In genomic region chr12:29674463-29674862, GRCh38 we compare ENCODE assay signal across 27 cellular contexts.
"Had no signal": no experiment of that assay in that cellular context is flagged by ENCODE, and none has a peak within 500 bp of the region (broad histone marks: within the 10 kb centered on the region; RNA-seq: fewer than 3 reads in every experiment).

No MANE protein-coding gene starts in this region.

- H3K36me3 Mint-ChIP-seq: naive thymus-derived CD4-positive, alpha-beta T cell; natural killer cell; stimulated activated effector memory CD8-positive, alpha-beta T cell treated with anti-CD3 and anti-CD28 coated beads, Interleukin-12 subunit alpha, Interleukin-12 subunit beta, amount 100 ng/mL, for 72 hours; stimulated activated naive B cell treated with anti-CD40 and anti-IgM and Interleukin-4, amounts not matched to agents 10 μg/mL and 1 μg/mL and 100 μg/mL, for 72 hours had no signal

- H3K4me3 Mint-ChIP-seq: naive thymus-derived CD4-positive, alpha-beta T cell; natural killer cell; nephron progenitor cell; neural crest cell; stimulated activated effector memory CD8-positive, alpha-beta T cell treated with anti-CD3 and anti-CD28 coated beads, Interleukin-12 subunit alpha, Interleukin-12 subunit beta, amount 100 ng/mL, for 72 hours; stimulated activated naive B cell treated with anti-CD40 and anti-IgM and Interleukin-4, amounts not matched to agents 10 μg/mL and 1 μg/mL and 100 μg/mL, for 72 hours; stimulated activated naive CD8-positive, alpha-beta T cell treated with anti-CD3 and anti-CD28 coated beads, Interleukin-15, Interleukin-2, amounts not matched to agents 100 ng/mL and 50 ng/mL, for 24 hours; type B pancreatic cell had no signal

- H3K27ac Mint-ChIP-seq: naive thymus-derived CD4-positive, alpha-beta T cell; natural killer cell; nephron progenitor cell; stimulated activated effector memory CD8-positive, alpha-beta T cell treated with anti-CD3 and anti-CD28 coated beads, Interleukin-12 subunit alpha, Interleukin-12 subunit beta, amount 100 ng/mL, for 72 hours; stimulated activated naive B cell treated with anti-CD40 and anti-IgM and Interleukin-4, amounts not matched to agents 10 μg/mL and 1 μg/mL and 100 μg/mL, for 72 hours; stimulated activated naive CD8-positive, alpha-beta T cell treated with anti-CD3 and anti-CD28 coated beads, Interleukin-15, Interleukin-2, amounts not matched to agents 100 ng/mL and 50 ng/mL, for 24 hours; type B pancreatic cell had no signal

- H3K9me3 Mint-ChIP-seq: naive thymus-derived CD4-positive, alpha-beta T cell; natural killer cell; nephron progenitor cell; neural crest cell; stimulated activated naive B cell treated with anti-CD40 and anti-IgM and Interleukin-4, amounts not matched to agents 10 μg/mL and 1 μg/mL and 100 μg/mL, for 72 hours; stimulated activated naive CD8-positive, alpha-beta T cell treated with anti-CD3 and anti-CD28 coated beads, Interleukin-15, Interleukin-2, amounts not matched to agents 100 ng/mL and 50 ng/mL, for 24 hours; type B pancreatic cell had no signal

- DNase-seq: naive thymus-derived CD4-positive, alpha-beta T cell; natural killer cell; nephron progenitor cell; pancreas; retina; right cardiac atrium; right lobe of liver; sigmoid colon; small intestine; stimulated activated CD4-positive, alpha-beta T cell treated with anti-CD3 and anti-CD28 coated beads, Interleukin-15, amount 100 ng/mL, for 24 hours; stimulated activated CD4-positive, alpha-beta T cell treated with anti-CD3 and anti-CD28 coated beads, Interleukin-2, amount 100 ng/mL, for 24 hours; stimulated activated CD4-positive, alpha-beta T cell treated with anti-CD3 and anti-CD28 coated beads, Interleukin-2, amount 100 ng/mL, for 48 hours; stimulated activated CD4-positive, alpha-beta T cell treated with anti-CD3 and anti-CD28 coated beads, Interleukin-4, amount 100 ng/mL, for 24 hours; stimulated activated naive B cell treated with anti-CD40 and anti-IgM and Interleukin-4, amounts not matched to agents 10 μg/mL and 1 μg/mL and 100 μg/mL, for 72 hours; stimulated activated naive CD4-positive, alpha-beta T cell treated with Interleukin-2 at 50 U/mL for 16 hours; substantia nigra; testis; tibial artery; transverse colon; upper lobe of right lung; uterus had no signal

- H3K27me3 Mint-ChIP-seq: stimulated activated naive B cell treated with anti-CD40 and anti-IgM and Interleukin-4, amounts not matched to agents 10 μg/mL and 1 μg/mL and 100 μg/mL, for 72 hours; type B pancreatic cell had no signal

- H3K9me3 ChIP-seq: pancreas, prostate gland, right lobe of liver, sigmoid colon, suprapubic skin, testis, tibial artery, transverse colon, upper lobe of right lung, uterus had no signal

- H3K27me3 ChIP-seq: pancreas, right lobe of liver, sigmoid colon, suprapubic skin, testis, tibial artery, transverse colon, upper lobe of right lung, uterus had no signal

- H3K4me3 ChIP-seq: pancreas, prostate gland, right lobe of liver, sigmoid colon, suprapubic skin, testis, tibial artery, transverse colon, upper lobe of right lung, uterus had no signal

- H3K27ac ChIP-seq: pancreas, prostate gland, right lobe of liver, sigmoid colon, suprapubic skin, testis, tibial artery, transverse colon, upper lobe of right lung, uterus had no signal

- H3K4me1 ChIP-seq: pancreas, prostate gland, right lobe of liver, suprapubic skin, testis, transverse colon, upper lobe of right lung, uterus had no signal

- ATAC-seq: naive thymus-derived CD4-positive, alpha-beta T cell; natural killer cell; pancreas; right lobe of liver; stimulated activated effector memory CD8-positive, alpha-beta T cell treated with anti-CD3 and anti-CD28 coated beads, Interleukin-12 subunit alpha, Interleukin-12 subunit beta, amount 100 ng/mL, for 72 hours; stimulated activated naive B cell treated with anti-CD40 and anti-IgM and Interleukin-4, amounts not matched to agents 10 μg/mL and 1 μg/mL and 100 μg/mL, for 72 hours; upper lobe of right lung had no signal

- H3K36me3 ChIP-seq: pancreas, prostate gland, right lobe of liver, sigmoid colon, suprapubic skin, tibial artery, transverse colon, upper lobe of right lung, uterus had no signal

- H3K4me1 Mint-ChIP-seq: naive thymus-derived CD4-positive, alpha-beta T cell; natural killer cell; stimulated activated effector memory CD8-positive, alpha-beta T cell treated with anti-CD3 and anti-CD28 coated beads, Interleukin-12 subunit alpha, Interleukin-12 subunit beta, amount 100 ng/mL, for 72 hours; stimulated activated naive B cell treated with anti-CD40 and anti-IgM and Interleukin-4, amounts not matched to agents 10 μg/mL and 1 μg/mL and 100 μg/mL, for 72 hours had no signal
